ENCODE assay signal across 8 cellular contexts in the genomic region with DNA sequence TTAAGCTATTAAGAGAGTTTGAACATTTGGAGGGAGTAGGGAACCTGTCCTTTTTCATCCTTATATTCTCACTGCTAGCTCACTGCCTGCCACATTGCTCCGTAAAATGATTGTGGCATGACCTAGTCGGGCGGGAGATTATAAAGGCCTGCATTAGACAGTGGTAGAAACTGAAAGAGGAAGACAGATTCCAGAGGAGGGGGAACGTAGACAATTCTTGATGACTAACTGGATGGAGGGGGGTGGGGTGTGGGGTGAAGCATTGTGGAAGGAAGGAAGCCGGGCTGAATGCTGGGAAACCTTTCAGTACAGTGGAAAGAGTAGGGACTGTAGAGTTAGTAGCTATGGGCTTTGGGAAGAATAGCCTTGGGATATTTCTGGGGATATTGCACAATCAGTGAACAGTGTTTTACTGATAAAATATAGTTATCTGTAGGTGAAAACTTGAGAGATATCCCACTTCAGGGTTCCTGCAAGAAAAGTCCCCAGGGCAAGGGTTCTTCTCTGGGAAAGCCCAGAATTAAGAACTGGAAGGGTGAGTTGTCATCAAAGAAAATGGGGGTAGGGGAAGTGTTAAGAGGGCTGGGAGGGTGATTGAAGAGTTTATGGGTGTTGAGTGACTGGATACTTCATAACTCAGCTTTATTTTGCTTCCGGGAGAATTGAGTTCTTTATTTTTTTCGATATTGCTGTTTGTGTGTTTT. TPM values are rescaled to one million over a fixed set of nuclear protein-coding genes. Genes with fewer than 3 reads are reported as not detected.
A peak's percentile ranks its signal among the peaks of the same experiment; 100 is the strongest.
DNase-seq lines count a peak whose midpoint lies in the region; ATAC-seq and TF ChIP-seq lines count a peak whose summit lies in the region.

No MANE protein-coding gene starts in this region.

- H3K27me3 Mint-ChIP-seq in CD14-positive monocyte (ENCODE audit: low read depth in 3 of 3) (peaks cover 0 to 2% (median 2%) of the 10 kb centered on the region in 3 donors), memory B cell (no peaks in the 10 kb centered on the region)
- H3K27me3 Mint-ChIP-seq in effector memory CD8-positive, alpha-beta T cell: no peaks in the 10 kb centered on the region

- H3K4me1 Mint-ChIP-seq in CD14-positive monocyte (peaks cover 54% of the 10 kb centered on the region), memory B cell (peaks cover 48% of the 10 kb centered on the region)
- peaks cover 60 to 68% of the 10 kb centered on the region in 2 donors for H3K4me1 Mint-ChIP-seq in effector memory CD8-positive, alpha-beta T cell (ENCODE audit: low read depth in 2 of 2)

- H3K9me3 Mint-ChIP-seq in CD14-positive monocyte: no peaks in the 10 kb centered on the region
- H3K9me3 Mint-ChIP-seq in effector memory CD8-positive, alpha-beta T cell: no peaks in the 10 kb centered on the region
- no peaks in the 10 kb centered on the region for H3K9me3 Mint-ChIP-seq in memory B cell

- no peak for TF ChIP-seq CTCF in CD14-positive monocyte (IDR thresholded peaks at IDR 0.05)

- H3K4me3 Mint-ChIP-seq in CD14-positive monocyte (peak overlapping the region; percentile 96 to 98), memory B cell (peak overlapping the region; percentile 94)
- peak overlapping the region; percentile 94 to 96 for H3K4me3 Mint-ChIP-seq in effector memory CD8-positive, alpha-beta T cell

- DNase-seq in CD14-positive monocyte (ENCODE audit: low spot score) (peak; percentile 86), LHCN-M2 (ENCODE audit: low read depth) (peak; percentile 92), memory B cell (ENCODE audit: low spot score in 2 of 2) (peak in 1 of 2 donors; percentile 58), NCI-H2081 treated with DMSO at 0.1 percent for 48 hours (lab: John Stamatoyannopoulos, UW) (no peak)
- peak; percentile 43 to 54 for DNase-seq in activated CD4-positive, alpha-beta T cell treated with anti-CD3 and anti-CD28 coated beads for 24 hours (ENCODE audit: low read depth in 2 of 2)
- DNase-seq in effector memory CD8-positive, alpha-beta T cell: peak in 2 of 3 experiments; percentile 20 to 27
- DNase-seq in stimulated activated CD8-positive, alpha-beta memory T cell treated with anti-CD3 and anti-CD28 coated beads, Interleukin-7, amount 100 ng/mL, for 4 hours (ENCODE audit: low read depth in 2 of 2): peak; percentile 40 to 61

- H3K36me3 Mint-ChIP-seq in CD14-positive monocyte: peaks cover 9 to 20% of the 10 kb centered on the region in 2 donors
- H3K36me3 Mint-ChIP-seq in effector memory CD8-positive, alpha-beta T cell (ENCODE audit: insufficient read depth): peaks cover 46% of the 10 kb centered on the region
- peaks cover 3% of the 10 kb centered on the region for H3K36me3 Mint-ChIP-seq in memory B cell

- peak; percentile 45 for ATAC-seq in effector memory CD8-positive, alpha-beta T cell (replicated peaks)
- ATAC-seq in memory B cell (ENCODE audit: low read depth) (peak; percentile 74), GM19395 (IDR thresholded peaks at IDR 0.05; ENCODE audit: unreplicated experiment) (no peak)

- peak overlapping the region; percentile 96 to 99 (median 98) for H3K27ac Mint-ChIP-seq in CD14-positive monocyte
- H3K27ac Mint-ChIP-seq in effector memory CD8-positive, alpha-beta T cell: peak overlapping the region; percentile 94 to 97
- H3K27ac Mint-ChIP-seq in memory B cell: peak overlapping the region; percentile 95

- intact Hi-C loops in CD14-positive monocyte (cut with micrococcal nuclease): loop anchor here in 1 of 2 donors (2.0 kb wide), 1 partner anchor 15 kb away; a partner anchor contains a TSS

RNA-seq across cellular contexts. Expression of a gene that starts 2.1 kb away (rescaled TPM):
- 10 to 100 TPM; 10.0 to 17.8 TPM for polyA plus RNA-seq in CD14-positive monocyte
- total RNA-seq in LHCN-M2 (2014; rRNA removed): 32.4 and 42.1 TPM in 2 replicates
- polyA plus RNA-seq in LHCN-M2 (2012): 78.8 TPM

RNA-seq across cellular contexts. Expression of a gene that starts 13.9 kb away (rescaled TPM):
- 1 to 10 TPM; 7.8 to 9.2 TPM for polyA plus RNA-seq in CD14-positive monocyte
- total RNA-seq in LHCN-M2 (2014; rRNA removed): 29.4 and 31.6 TPM in 2 replicates
- polyA plus RNA-seq in LHCN-M2 (2012): 18.9 TPM
